Comparison of ENCODE assay signal across 24 cellular contexts in the genomic region with DNA sequence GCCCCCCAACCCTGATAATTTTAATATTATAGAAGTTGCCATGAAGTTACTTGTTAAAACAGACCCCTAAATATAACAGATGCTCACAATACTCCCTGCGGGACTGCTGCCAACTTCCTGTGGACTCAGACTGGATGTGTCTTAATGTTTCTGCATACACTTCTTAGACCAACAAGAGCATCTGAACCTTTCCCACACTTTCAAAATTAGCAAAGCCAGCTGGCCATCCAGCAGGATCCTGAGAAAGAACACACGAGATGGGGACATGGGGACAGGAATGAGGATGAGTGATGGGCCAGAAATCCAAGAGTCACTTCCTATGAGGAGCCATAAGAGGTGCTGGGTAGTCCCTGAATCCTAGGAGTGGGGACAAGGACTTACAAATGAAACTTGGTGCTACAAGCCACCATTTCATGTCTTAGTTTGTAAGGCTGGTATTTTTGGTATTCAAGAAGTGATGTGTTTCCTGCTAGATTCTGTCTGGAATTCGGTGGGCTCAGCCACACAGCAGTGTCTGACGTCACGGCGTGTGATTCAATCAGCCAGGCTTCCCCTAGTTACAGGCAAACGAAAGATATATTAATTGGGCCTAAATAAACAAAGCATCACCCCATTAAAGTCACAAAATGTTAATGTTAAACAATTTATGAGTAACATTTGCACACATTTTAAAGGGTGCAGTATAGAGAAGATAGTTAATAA. TPM values are rescaled to one million over a fixed set of nuclear protein-coding genes. Genes with fewer than 3 reads are reported as not detected.
DNase-seq lines count a peak whose midpoint lies in the region; ATAC-seq, FAIRE-seq and TF ChIP-seq lines count a peak whose summit lies in the region.
"Had no signal": no experiment of that assay in that cellular context is flagged by ENCODE, and none has a peak within 500 bp of the region (broad histone marks: within the 10 kb centered on the region; RNA-seq: fewer than 3 reads in every experiment).

No MANE protein-coding gene starts in this region.

- H3K4me1 Mint-ChIP-seq in GM23338 = no peaks in the 10 kb centered on the region
- peaks cover 8% of the 10 kb centered on the region for H3K4me1 Mint-ChIP-seq in astrocyte (ENCODE audit: low read depth, unreplicated experiment)
- no peaks in the 10 kb centered on the region for H3K4me1 Mint-ChIP-seq in osteocyte (ENCODE audit: unreplicated experiment)
- H3K4me1 Mint-ChIP-seq: naive thymus-derived CD8-positive, alpha-beta T cell had no signal

- H3K36me3 ChIP-seq in GM23338 (ENCODE audit: insufficient read depth) (no peaks in the 10 kb centered on the region), astrocyte (ENCODE audit: insufficient read depth, low read length) (no peaks in the 10 kb centered on the region), OCI-LY7 (ENCODE audit: insufficient read depth, low read length) (no peaks in the 10 kb centered on the region)
- H3K36me3 ChIP-seq: HAP-1, upper lobe of left lung had no signal

- H3K36me3 Mint-ChIP-seq in GM23338 (ENCODE audit: low read depth) = no peaks in the 10 kb centered on the region
- no peaks in the 10 kb centered on the region for H3K36me3 Mint-ChIP-seq in astrocyte (ENCODE audit: low read depth, unreplicated experiment)
- H3K36me3 Mint-ChIP-seq in osteocyte (ENCODE audit: unreplicated experiment) = no peaks in the 10 kb centered on the region
- H3K36me3 Mint-ChIP-seq: naive thymus-derived CD8-positive, alpha-beta T cell had no signal

- no peaks in the 10 kb centered on the region for H3K9me3 ChIP-seq in astrocyte (ENCODE audit: insufficient read depth, low read depth, low read length)
- no peaks in the 10 kb centered on the region for H3K9me3 ChIP-seq in OCI-LY7 (ENCODE audit: low read length)
- H3K9me3 ChIP-seq: HAP-1, upper lobe of left lung had no signal

- no peaks in the 10 kb centered on the region for H3K27me3 ChIP-seq in GM23338 (ENCODE audit: insufficient read depth)
- no peaks in the 10 kb centered on the region for H3K27me3 ChIP-seq in astrocyte (ENCODE audit: insufficient read depth, low read length)
- H3K27me3 ChIP-seq: upper lobe of left lung had no signal

- no peak for ATAC-seq in GM23338
- ATAC-seq: naive thymus-derived CD8-positive, alpha-beta T cell; Right ventricle myocardium inferior had no signal

- no TSS peak for BruUV-seq in OCI-LY7 (replicated peaks; lab: Mats Ljungman, UMichigan)

- no peaks in the 10 kb centered on the region for H3K79me2 ChIP-seq in GM23338 (replicated peaks; ENCODE audit: insufficient read depth)
- no peaks in the 10 kb centered on the region for H3K79me2 ChIP-seq in astrocyte (ENCODE audit: insufficient read depth, low read length)
- H3K79me2 ChIP-seq in OCI-LY7 (ENCODE audit: insufficient read depth, low read depth, low read length) = no peaks in the 10 kb centered on the region

- H3K9me2 ChIP-seq in GM23338 (ENCODE audit: insufficient read depth) = no peaks in the 10 kb centered on the region
- no peaks in the 10 kb centered on the region for H3K9me2 ChIP-seq in OCI-LY7 (ENCODE audit: insufficient read depth, low read length)

- H3F3A ChIP-seq in GM23338 (replicated peaks; ENCODE audit: low read depth) = no peaks in the 10 kb centered on the region

- no peak overlapping the region for H3K4me3 Mint-ChIP-seq in GM23338
- no peak overlapping the region for H3K4me3 Mint-ChIP-seq in astrocyte (ENCODE audit: unreplicated experiment)
- no peak overlapping the region for H3K4me3 Mint-ChIP-seq in osteocyte (ENCODE audit: unreplicated experiment)
- H3K4me3 Mint-ChIP-seq: activated T-helper 1 cell treated with anti-CD3 and anti-CD28 coated beads, Interleukin-12 subunit alpha, Interleukin-12 subunit beta, Interleukin-2, Interleukin-4 antibody, amounts not matched to agents 30 ng/mL and 10 ng/mL and 1 ng/mL, durations not matched to agents 14 hours and 24 hours and 36 hours; naive thymus-derived CD8-positive, alpha-beta T cell had no signal

- FAIRE-seq in astrocyte (lab: Jason Lieb, UNC) = no peak
- FAIRE-seq: bronchial epithelial cell, endothelial cell of umbilical vein, frontal cortex, kidney, small intestine had no signal

- H2AFZ ChIP-seq in GM23338 (no peak overlapping the region), astrocyte (ENCODE audit: low read depth, low read length) (no peak overlapping the region), OCI-LY7 (ENCODE audit: low read length) (no peak overlapping the region)

- H3K4me3 ChIP-seq in GM23338 (no peak overlapping the region), astrocyte (ENCODE audit: insufficient read depth, low read depth, low read length) (no peak overlapping the region), foreskin fibroblast (ENCODE audit: low read depth in 1 of 2, low read length in 2 of 2) (no peak overlapping the region), OCI-LY7 (ENCODE audit: low read depth, low read length, poor library complexity, severe bottlenecking) (no peak overlapping the region)
- H3K4me3 ChIP-seq: HAP-1, upper lobe of left lung had no signal

- H4K20me1 ChIP-seq in GM23338 (replicated peaks; ENCODE audit: insufficient read depth) (no peaks in the 10 kb centered on the region), astrocyte (ENCODE audit: insufficient read depth, low read length) (no peaks in the 10 kb centered on the region), OCI-LY7 (ENCODE audit: insufficient read depth, low read length) (no peaks in the 10 kb centered on the region)

- no peaks in the 10 kb centered on the region for H3K9me3 Mint-ChIP-seq in GM23338
- H3K9me3 Mint-ChIP-seq in astrocyte (ENCODE audit: unreplicated experiment) = no peaks in the 10 kb centered on the region
- H3K9me3 Mint-ChIP-seq in osteocyte (ENCODE audit: unreplicated experiment) = no peaks in the 10 kb centered on the region
- H3K9me3 Mint-ChIP-seq: activated T-helper 1 cell treated with anti-CD3 and anti-CD28 coated beads, Interleukin-12 subunit alpha, Interleukin-12 subunit beta, Interleukin-2, Interleukin-4 antibody, amounts not matched to agents 30 ng/mL and 10 ng/mL and 1 ng/mL, durations not matched to agents 14 hours and 24 hours and 36 hours; naive thymus-derived CD8-positive, alpha-beta T cell had no signal

- H3K4me2 ChIP-seq in GM23338 (no peak overlapping the region), astrocyte (ENCODE audit: low read length) (no peak overlapping the region), OCI-LY7 (ENCODE audit: low read length) (no peak overlapping the region)

- DNase-seq in GM23338 (ENCODE audit: low spot score) (no peak), astrocyte (ENCODE audit: low read depth) (peak; percentile 32), foreskin fibroblast (peak; percentile 2 to 34), renal cortical epithelial cell (ENCODE audit: low read depth) (peak; percentile 6), osteocyte (ENCODE audit: extremely low spot score, unreplicated experiment) (no peak), OCI-LY7 (ENCODE audit: low spot score) (no peak), medulla oblongata (ENCODE audit: extremely low spot score) (no peak)
- DNase-seq: activated CD4-positive, alpha-beta T cell treated with anti-CD3 and anti-CD28 coated beads for 1 hour; dermis blood vessel endothelial cell; kidney; mesendoderm; naive thymus-derived CD8-positive, alpha-beta T cell; NCI-H1092 treated with DMSO at 0.1 percent for 48 hours; NCI-H2081 treated with DMSO at 0.1 percent for 48 hours; NCI-H526; small intestine; SW 1271; upper lobe of left lung had no signal

- H3K27ac ChIP-seq in GM23338 (ENCODE audit: low read depth) (no peak overlapping the region), astrocyte (ENCODE audit: low read depth, low read length) (no peak overlapping the region), OCI-LY7 (ENCODE audit: low read depth, low read length, poor library complexity, severe bottlenecking) (no peak overlapping the region)
- H3K27ac ChIP-seq: upper lobe of left lung had no signal

- intact Hi-C loops in OCI-LY7 (cut with micrococcal nuclease; ENCODE audit: unreplicated experiment) = no loop called here

- H3K27ac Mint-ChIP-seq in GM23338 (peak overlapping the region; percentile 45; the same call in 1 of the 2 replicates), astrocyte (ENCODE audit: unreplicated experiment) (peak overlapping the region; percentile 90), osteocyte (ENCODE audit: unreplicated experiment) (no peak overlapping the region)
- H3K27ac Mint-ChIP-seq: activated T-helper 1 cell treated with anti-CD3 and anti-CD28 coated beads, Interleukin-12 subunit alpha, Interleukin-12 subunit beta, Interleukin-2, Interleukin-4 antibody, amounts not matched to agents 30 ng/mL and 10 ng/mL and 1 ng/mL, durations not matched to agents 14 hours and 24 hours and 36 hours; naive thymus-derived CD8-positive, alpha-beta T cell had no signal

- POLR2A ChIA-PET in OCI-LY7 (lab: Charles Lee) = interaction anchor here (1.0 kb wide), 2 partner anchors 8 to 22 kb away, joined by 3 to 9 read pairs; no protein-coding TSS in a partner anchor

- CTCF ChIA-PET in OCI-LY7 (lab: Charles Lee; ENCODE audit: unreplicated experiment) = no interaction called here

- H3K27me3 Mint-ChIP-seq in GM23338 (ENCODE audit: insufficient read depth, low read depth, poor library complexity) = no peaks in the 10 kb centered on the region
- H3K27me3 Mint-ChIP-seq in astrocyte (ENCODE audit: low read depth, unreplicated experiment) = no peaks in the 10 kb centered on the region
- H3K27me3 Mint-ChIP-seq in osteocyte (ENCODE audit: unreplicated experiment) = peaks cover 3% of the 10 kb centered on the region

- H3K4me1 ChIP-seq in GM23338 (ENCODE audit: insufficient read depth) = no peaks in the 10 kb centered on the region
- no peaks in the 10 kb centered on the region for H3K4me1 ChIP-seq in astrocyte (ENCODE audit: insufficient read depth, low read length)
- no peaks in the 10 kb centered on the region for H3K4me1 ChIP-seq in OCI-LY7 (ENCODE audit: insufficient read depth, low read length, poor library complexity, severe bottlenecking)
- H3K4me1 ChIP-seq: HAP-1, upper lobe of left lung had no signal

- no peak overlapping the region for H3K9ac ChIP-seq in astrocyte (ENCODE audit: low read length)

- TF ChIP-seq CTCF in GM23338 (conservative IDR thresholded peaks at IDR 0.05; ENCODE audit: low read depth in 2 of 2) (no peak), astrocyte (IDR thresholded peaks at IDR 0.05; ENCODE audit: insufficient read depth, low read depth, low read length) (no peak), foreskin fibroblast (IDR thresholded peaks at IDR 0.05; ENCODE audit: low read depth, low read length) (no peak), osteocyte (IDR thresholded peaks at IDR 0.05) (no peak), OCI-LY7 (conservative IDR thresholded peaks at IDR 0.05; ENCODE audit: low read length) (no peak)

TF ChIP-seq in GM23338, 12 proteins besides CTCF, POLR2A, EP300 and RAD21 (continues in another document):
- TF ChIP-seq STAT1 (IDR thresholded peaks at IDR 0.05; ENCODE audit: unreplicated experiment) (no peak), JUNB (IDR thresholded peaks at IDR 0.05; ENCODE audit: unreplicated experiment) (no peak)

RNA-seq across cellular contexts. Expression of a gene that starts 41.0 kb away (rescaled TPM):
- total RNA-seq in GM23338 (2014; rRNA removed; shearing (Covaris generic)) = 1.0 and 2.5 TPM in 2 replicates
- 0.06 and 0.10 TPM in 2 replicates for polyA plus RNA-seq in GM23338 (2016; fragmentation: Nextera tagmentation; extraction: Ambion mirVana)
- total RNA-seq in astrocyte (0.09 and 0.12 TPM in 2 replicates), renal cortical epithelial cell (not detected in 2 replicates), osteocyte (not detected in 2 replicates), OCI-LY7 (2022) (0.31 and 1.2 TPM in 2 replicates)
- total RNA-seq in OCI-LY7 (2014; rRNA removed; shearing (Covaris generic)) = 0.10 TPM in 1 of 2 replicates, not detected in the other
- total RNA-seq: activated T-helper 1 cell treated with anti-CD3 and anti-CD28 coated beads, Interleukin-12 subunit alpha, Interleukin-12 subunit beta, Interleukin-2, Interleukin-4 antibody, amounts not matched to agents 30 ng/mL and 10 ng/mL and 1 ng/mL, durations not matched to agents 14 hours and 24 hours and 36 hours; dermis blood vessel endothelial cell; endothelial cell of umbilical vein; kidney; naive thymus-derived CD8-positive, alpha-beta T cell; Right ventricle myocardium inferior had no signal
- polyA plus RNA-seq: endothelial cell of umbilical vein; naive thymus-derived CD8-positive, alpha-beta T cell had no signal

Comparison
In these comparisons a context has a peak if more than half of its experiments do, and no peak if none do; other contexts are left out.
1. DNase-seq: peak in astrocyte (single experiment), foreskin fibroblast (2 of 2) and renal cortical epithelial cell (single experiment); none in GM23338 (single experiment), osteocyte (single experiment), OCI-LY7 (single experiment) and medulla oblongata (single experiment).